ENCODE assay signal across 18 cellular contexts in the genomic region with DNA sequence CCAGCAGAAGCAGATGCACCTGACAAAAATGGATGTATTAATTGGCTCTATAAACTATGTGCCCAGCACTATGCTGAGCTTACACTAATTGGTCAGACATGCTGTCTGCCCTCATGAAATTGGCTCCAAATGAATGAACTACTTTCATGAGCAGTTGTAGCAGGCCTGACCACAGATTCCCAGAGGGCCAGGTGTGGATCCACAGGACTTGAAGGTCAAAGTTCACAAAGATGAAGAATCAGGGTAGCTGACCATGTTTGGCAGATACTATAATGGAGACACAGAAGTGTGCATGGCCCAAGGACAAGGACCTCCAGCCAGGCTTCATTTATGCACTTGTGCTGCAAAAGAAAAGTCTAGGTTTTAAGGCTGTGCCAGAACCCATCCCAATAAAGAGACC. TPM values are rescaled to one million over a fixed set of nuclear protein-coding genes. Genes with fewer than 3 reads are reported as not detected.
A peak's percentile ranks its signal among the peaks of the same experiment; 100 is the strongest.
DNase-seq lines count a peak whose midpoint lies in the region; ATAC-seq, FAIRE-seq and TF ChIP-seq lines count a peak whose summit lies in the region.
"Had no signal": no experiment of that assay in that cellular context is flagged by ENCODE, and none has a peak within 500 bp of the region (broad histone marks: within the 10 kb centered on the region; RNA-seq: fewer than 3 reads in every experiment).

No MANE protein-coding gene starts in this region.

- no peaks in the 10 kb centered on the region for H4K20me1 ChIP-seq in GM12878 (ENCODE audit: control insufficient read depth, insufficient read depth)

- no peak for FAIRE-seq in GM12878 (lab: Jason Lieb, UNC)

- H3K27me3 Mint-ChIP-seq in activated naive CD4-positive, alpha-beta T cell treated with anti-CD3 and anti-CD28 coated beads, Interleukin-2, amount 50 U/mL, for 24 hours, result no peaks in the 10 kb centered on the region
- no peaks in the 10 kb centered on the region for H3K27me3 Mint-ChIP-seq in activated T-helper 1 cell treated with anti-CD3 and anti-CD28 coated beads, Interleukin-12 subunit alpha, Interleukin-12 subunit beta, Interleukin-2, Interleukin-4 antibody, amounts not matched to agents 30 ng/mL and 10 ng/mL and 1 ng/mL, durations not matched to agents 14 hours and 24 hours and 36 hours (ENCODE audit: insufficient read depth)
- H3K27me3 Mint-ChIP-seq in natural killer cell treated with Interleukin-12 subunit alpha and Interleukin-12 subunit beta and Interleukin-15 and Interleukin-18, amount 100 ng/mL, for 72 hours, result no peaks in the 10 kb centered on the region

- in situ Hi-C loops in GM12878 (cut with MboI), result no loop called here

- no peak overlapping the region for H3K27ac ChIP-seq in GM12878 (ENCODE audit: control insufficient read depth, insufficient read depth)
- H3K27ac ChIP-seq: 22Rv1 had no signal

- TF ChIP-seq EP300 in GM12878 (IDR thresholded peaks at IDR 0.05; ENCODE audit: borderline replicate concordance in 1 of 2, control insufficient read depth in 1 of 2, low read depth in 2 of 2, low read length in 2 of 2), result no peak

- H3K4me3 Mint-ChIP-seq in activated naive CD4-positive, alpha-beta T cell treated with anti-CD3 and anti-CD28 coated beads, Interleukin-2, amount 50 U/mL, for 24 hours, result no peak overlapping the region
- H3K4me3 Mint-ChIP-seq in activated T-helper 1 cell treated with anti-CD3 and anti-CD28 coated beads, Interleukin-12 subunit alpha, Interleukin-12 subunit beta, Interleukin-2, Interleukin-4 antibody, amounts not matched to agents 30 ng/mL and 10 ng/mL and 1 ng/mL, durations not matched to agents 14 hours and 24 hours and 36 hours, result no peak overlapping the region
- H3K4me3 Mint-ChIP-seq in natural killer cell treated with Interleukin-12 subunit alpha and Interleukin-12 subunit beta and Interleukin-15 and Interleukin-18, amount 100 ng/mL, for 72 hours, result peak overlapping the region; percentile 82
- H3K4me3 Mint-ChIP-seq: CD14-positive monocyte; CD8-positive, alpha-beta T cell; H9 had no signal

- H3K27ac Mint-ChIP-seq in activated naive CD4-positive, alpha-beta T cell treated with anti-CD3 and anti-CD28 coated beads, Interleukin-2, amount 50 U/mL, for 24 hours, result peak overlapping the region; percentile 46
- H3K27ac Mint-ChIP-seq in activated T-helper 1 cell treated with anti-CD3 and anti-CD28 coated beads, Interleukin-12 subunit alpha, Interleukin-12 subunit beta, Interleukin-2, Interleukin-4 antibody, amounts not matched to agents 30 ng/mL and 10 ng/mL and 1 ng/mL, durations not matched to agents 14 hours and 24 hours and 36 hours, result peak overlapping the region; percentile 34
- H3K27ac Mint-ChIP-seq in natural killer cell treated with Interleukin-12 subunit alpha and Interleukin-12 subunit beta and Interleukin-15 and Interleukin-18, amount 100 ng/mL, for 72 hours, result peak overlapping the region; percentile 93
- H3K27ac Mint-ChIP-seq: CD14-positive monocyte, H9 had no signal

- no peaks in the 10 kb centered on the region; the same call in 2 of the 3 replicates for H3K9me3 ChIP-seq in GM12878 (replicated peaks; ENCODE audit: control insufficient read depth, insufficient read depth, low read length)

- peak; percentile 44; the same call in 1 of the 2 replicates for TF ChIP-seq POLR2A in GM12878 (IDR thresholded peaks at IDR 0.05; ENCODE audit: low read depth, low read length)

- H3K4me1 ChIP-seq in GM12878 (ENCODE audit: control insufficient read depth, insufficient read depth, low read length), result peaks cover 39% of the 10 kb centered on the region
- H3K4me1 ChIP-seq: Caco-2 had no signal

- SMC1A ChIA-PET in GM12878 (lab: Charles Lee; ENCODE audit: uncharacterized antibody, unreplicated experiment), result interaction anchor here (0.8 to 9.8 kb wide), 5 partner anchors 9 to 244 kb away, joined by 3 to 109 read pairs (median 6); a partner anchor contains a TSS

- CTCF ChIA-PET in GM12878 (lab: Yijun Ruan, JAX), result interaction anchor here (1.4 to 2.4 kb wide), 3 partner anchors 8 to 94 kb away, joined by 3 to 9 read pairs (median 3); no protein-coding TSS in a partner anchor

- intact Hi-C loops in activated T-helper 1 cell treated with anti-CD3 and anti-CD28 coated beads, Interleukin-12 subunit alpha, Interleukin-12 subunit beta, Interleukin-2, Interleukin-4 antibody, amounts not matched to agents 30 ng/mL and 10 ng/mL and 1 ng/mL, durations not matched to agents 14 hours and 24 hours and 36 hours (cut with micrococcal nuclease), result no loop called here
- intact Hi-C loops in GM12878 (cut with micrococcal nuclease; ENCODE audit: unreplicated experiment), result no loop called here

- peaks cover 5% of the 10 kb centered on the region for H3K9me3 Mint-ChIP-seq in activated naive CD4-positive, alpha-beta T cell treated with anti-CD3 and anti-CD28 coated beads, Interleukin-2, amount 50 U/mL, for 24 hours
- H3K9me3 Mint-ChIP-seq in activated T-helper 1 cell treated with anti-CD3 and anti-CD28 coated beads, Interleukin-12 subunit alpha, Interleukin-12 subunit beta, Interleukin-2, Interleukin-4 antibody, amounts not matched to agents 30 ng/mL and 10 ng/mL and 1 ng/mL, durations not matched to agents 14 hours and 24 hours and 36 hours, result peaks cover 10% of the 10 kb centered on the region
- peaks cover 6% of the 10 kb centered on the region for H3K9me3 Mint-ChIP-seq in natural killer cell treated with Interleukin-12 subunit alpha and Interleukin-12 subunit beta and Interleukin-15 and Interleukin-18, amount 100 ng/mL, for 72 hours
- H3K9me3 Mint-ChIP-seq: CD14-positive monocyte; CD8-positive, alpha-beta T cell; H9 had no signal

- no peak overlapping the region for H3K4me2 ChIP-seq in GM12878 (ENCODE audit: control insufficient read depth, insufficient read depth)

- peaks cover 18 to 36% of the 10 kb centered on the region in 2 experiments for H3K36me3 ChIP-seq in GM12878 (ENCODE audit: control insufficient read depth in 2 of 2, insufficient read depth in 2 of 2, low read length in 1 of 2)

- H3K9ac ChIP-seq in GM12878 (ENCODE audit: control insufficient read depth, insufficient read depth, low read length), result no peak overlapping the region

- RAD21 ChIA-PET in GM12878 (lab: Charles Lee; ENCODE audit: unreplicated experiment), result interaction anchor here (1.0 to 6.4 kb wide), 3 partner anchors 11 to 14 kb away, joined by 3 to 68 read pairs (median 8); a partner anchor contains a TSS

- POLR2A ChIA-PET in GM12878 (lab: Charles Lee), result interaction anchor here (1.2 to 3.3 kb wide), 2 partner anchors 14 to 25 kb away, joined by 3 to 16 read pairs; no protein-coding TSS in a partner anchor

- no peak for TF ChIP-seq RAD21 in GM12878 (IDR thresholded peaks at IDR 0.05; ENCODE audit: insufficient read depth, low read depth, low read length)

- peaks cover 35% of the 10 kb centered on the region for H3K36me3 Mint-ChIP-seq in activated naive CD4-positive, alpha-beta T cell treated with anti-CD3 and anti-CD28 coated beads, Interleukin-2, amount 50 U/mL, for 24 hours
- H3K36me3 Mint-ChIP-seq in activated T-helper 1 cell treated with anti-CD3 and anti-CD28 coated beads, Interleukin-12 subunit alpha, Interleukin-12 subunit beta, Interleukin-2, Interleukin-4 antibody, amounts not matched to agents 30 ng/mL and 10 ng/mL and 1 ng/mL, durations not matched to agents 14 hours and 24 hours and 36 hours (ENCODE audit: low read depth), result peaks cover 50% of the 10 kb centered on the region
- H3K36me3 Mint-ChIP-seq in natural killer cell treated with Interleukin-12 subunit alpha and Interleukin-12 subunit beta and Interleukin-15 and Interleukin-18, amount 100 ng/mL, for 72 hours, result peaks cover 53% of the 10 kb centered on the region

- H3K79me2 ChIP-seq in GM12878 (ENCODE audit: control insufficient read depth, insufficient read depth, low read length), result peaks cover 11% of the 10 kb centered on the region

- no peak overlapping the region for H3K4me3 ChIP-seq in GM12878

- ATAC-seq in GM12878, result no peak
- ATAC-seq in natural killer cell treated with Interleukin-12 subunit alpha and Interleukin-12 subunit beta and Interleukin-15 and Interleukin-18, amount 100 ng/mL, for 72 hours, result no peak
- ATAC-seq: CD8-positive, alpha-beta T cell had no signal

- BruUV-seq in GM12878 (replicated peaks; lab: Mats Ljungman, UMichigan), result no TSS peak

- H3K4me1 Mint-ChIP-seq in activated naive CD4-positive, alpha-beta T cell treated with anti-CD3 and anti-CD28 coated beads, Interleukin-2, amount 50 U/mL, for 24 hours, result peaks cover 76% of the 10 kb centered on the region
- H3K4me1 Mint-ChIP-seq in activated T-helper 1 cell treated with anti-CD3 and anti-CD28 coated beads, Interleukin-12 subunit alpha, Interleukin-12 subunit beta, Interleukin-2, Interleukin-4 antibody, amounts not matched to agents 30 ng/mL and 10 ng/mL and 1 ng/mL, durations not matched to agents 14 hours and 24 hours and 36 hours (ENCODE audit: low read depth), result peaks cover 80% of the 10 kb centered on the region
- H3K4me1 Mint-ChIP-seq in natural killer cell treated with Interleukin-12 subunit alpha and Interleukin-12 subunit beta and Interleukin-15 and Interleukin-18, amount 100 ng/mL, for 72 hours (ENCODE audit: low read depth in 2 of 2), result peaks cover 84 to 85% of the 10 kb centered on the region in 2 donors
- H3K4me1 Mint-ChIP-seq: H9 had no signal

- no peaks in the 10 kb centered on the region for H3K27me3 ChIP-seq in GM12878 (replicated peaks in 1 of 2; ENCODE audit: control insufficient read depth in 2 of 2, insufficient read depth in 2 of 2, low read length in 1 of 2)

- TF ChIP-seq CTCF in GM12878 (IDR thresholded peaks at IDR 0.05 in 2 of 3, conservative IDR thresholded peaks at IDR 0.05 in 1 of 3; ENCODE audit: control insufficient read depth in 2 of 3, extremely low read depth in 1 of 3, insufficient read depth in 1 of 3, low read depth in 3 of 3, low read length in 3 of 3), result no peak

- no peak for DNase-seq in activated naive CD4-positive, alpha-beta T cell treated with anti-CD3 and anti-CD28 coated beads, Interleukin-2, amount 50 U/mL, for 16 hours
- DNase-seq in activated T-helper 1 cell treated with anti-CD3 and anti-CD28 coated beads, Interleukin-12 subunit alpha, Interleukin-12 subunit beta, Interleukin-2, Interleukin-4 antibody, amounts not matched to agents 30 ng/mL and 10 ng/mL and 1 ng/mL, durations not matched to agents 14 hours and 24 hours and 36 hours (ENCODE audit: low spot score), result no peak
- DNase-seq in GM12878 (ENCODE audit: low read depth, low spot score), result no peak
- no peak for DNase-seq in natural killer cell treated with Interleukin-12 subunit alpha and Interleukin-12 subunit beta and Interleukin-15 and Interleukin-18, amount 100 ng/mL, for 72 hours (ENCODE audit: low spot score)
- DNase-seq in stimulated activated CD4-positive, alpha-beta T cell treated with anti-CD3 and anti-CD28 coated beads, Interleukin-4, amount 100 ng/mL, for 1 hour, result no peak
- DNase-seq in MV-4-11 (lab: John Stamatoyannopoulos, UW), result no peak
- no peak for DNase-seq in DMS53 treated with DMSO at 0.1 percent for 48 hours (lab: John Stamatoyannopoulos, UW; ENCODE audit: unreplicated experiment)
- DNase-seq: Caco-2; CD8-positive, alpha-beta T cell; GF-D8; GOT3; H9 had no signal

- H2AFZ ChIP-seq in GM12878 (ENCODE audit: control insufficient read depth, low read depth, low read length), result no peak overlapping the region

RNA-seq across cellular contexts. Expression of a gene that starts 14.6 kb away (rescaled TPM):
- 43.7 and 53.6 TPM in 2 replicates for total RNA-seq in activated T-helper 1 cell treated with anti-CD3 and anti-CD28 coated beads, Interleukin-12 subunit alpha, Interleukin-12 subunit beta, Interleukin-2, Interleukin-4 antibody, amounts not matched to agents 30 ng/mL and 10 ng/mL and 1 ng/mL, durations not matched to agents 14 hours and 24 hours and 36 hours
- 340 and 341 TPM in 2 replicates for total RNA-seq in GM12878 (2013; cell fraction: nucleolus; rRNA removed)
- total RNA-seq in GM12878 (2014; rRNA removed), result 74.4 and 76.2 TPM in 2 replicates
- 81.5 and 88.1 TPM in 2 replicates for total RNA-seq in GM12878 (2014; rRNA removed; fragmentation: Illumina TruSeq; extraction: Trizol)
- total RNA-seq in GM12878 (2021), result 124 and 133 TPM in 2 replicates
- polyA plus RNA-seq in GM12878 (2011; ENCODE audit: low read depth), result 147 TPM
- 275 and 284 TPM in 2 replicates for polyA plus RNA-seq in GM12878 (2011; rRNA removed)
- 168 and 176 TPM in 2 replicates for polyA plus RNA-seq in GM12878 (2011; cell fraction: cytosol; rRNA removed)
- polyA plus RNA-seq in GM12878 (2011; cell fraction: nucleus; rRNA removed), result 116 and 168 TPM in 2 replicates
- 182 and 235 TPM in 2 replicates for polyA plus RNA-seq in GM12878 (2012)
- polyA plus RNA-seq in GM12878 (2014; fragmentation: Illumina TruSeq; extraction: Trizol), result 182 and 208 TPM in 2 replicates
- 10 to 100 TPM; 66.6 to 83.4 TPM for polyA plus RNA-seq in GM12878 (2014; fragmentation: Nextera tagmentation; extraction: Ambion mirVana)
- polyA plus RNA-seq in GM12878 (2014; rRNA removed), result 118 and 125 TPM in 2 replicates
- 100 to 1,000 TPM; 102 to 114 TPM for polyA plus RNA-seq in GM12878 (2016; fragmentation: Nextera tagmentation; extraction: Ambion mirVana)
- polyA minus RNA-seq in GM12878 (2011; rRNA and poly(A)+ RNA removed), result 184 and 200 TPM in 2 replicates
- 46.2 and 51.3 TPM in 2 replicates for polyA minus RNA-seq in GM12878 (2011; cell fraction: cytosol; rRNA and poly(A)+ RNA removed)
- polyA minus RNA-seq in GM12878 (2011; cell fraction: nucleus; rRNA and poly(A)+ RNA removed), result 108 and 125 TPM in 2 replicates
- total RNA-seq in natural killer cell treated with Interleukin-12 subunit alpha and Interleukin-12 subunit beta and Interleukin-15 and Interleukin-18, amount 100 ng/mL, for 72 hours, result 1,000 to 10,000 TPM in 1 of 2 donors, 100 to 1,000 TPM in 1; 677 to 1,669 TPM
- total RNA-seq: A673, Caco-2, H9, HT-29 had no signal
- polyA plus RNA-seq: BJ had no signal

RNA-seq across cellular contexts. Expression of a gene that starts 42.0 kb away (rescaled TPM):
- 219 and 222 TPM in 2 replicates for total RNA-seq in activated T-helper 1 cell treated with anti-CD3 and anti-CD28 coated beads, Interleukin-12 subunit alpha, Interleukin-12 subunit beta, Interleukin-2, Interleukin-4 antibody, amounts not matched to agents 30 ng/mL and 10 ng/mL and 1 ng/mL, durations not matched to agents 14 hours and 24 hours and 36 hours
- total RNA-seq in GM12878 (2013; cell fraction: nucleolus; rRNA removed), result 550 and 565 TPM in 2 replicates
- total RNA-seq in GM12878 (2014; rRNA removed) (415 and 499 TPM in 2 replicates), GM12878 (2014; rRNA removed; fragmentation: Illumina TruSeq; extraction: Trizol) (445 and 463 TPM in 2 replicates), GM12878 (2021) (311 and 323 TPM in 2 replicates)
- 1,141 TPM for polyA plus RNA-seq in GM12878 (2011; ENCODE audit: low read depth)
- polyA plus RNA-seq in GM12878 (2011; rRNA removed) (1,315 and 1,412 TPM in 2 replicates), GM12878 (2014; fragmentation: Illumina TruSeq; extraction: Trizol) (487 and 663 TPM in 2 replicates), GM12878 (2014; fragmentation: Nextera tagmentation; extraction: Ambion mirVana) (100 to 1,000 TPM; 667 to 776 TPM), GM12878 (2014; rRNA removed) (335 and 411 TPM in 2 replicates), GM12878 (2016; fragmentation: Nextera tagmentation; extraction: Ambion mirVana) (100 to 1,000 TPM; 302 to 328 TPM)
- polyA plus RNA-seq in GM12878 (2011; cell fraction: cytosol; rRNA removed), result 831 and 1,170 TPM in 2 replicates
- polyA plus RNA-seq in GM12878 (2011; cell fraction: nucleus; rRNA removed), result 317 and 485 TPM in 2 replicates
- polyA plus RNA-seq in GM12878 (2012), result 688 and 1,150 TPM in 2 replicates
- 654 and 682 TPM in 2 replicates for polyA minus RNA-seq in GM12878 (2011; rRNA and poly(A)+ RNA removed)
- 176 and 177 TPM in 2 replicates for polyA minus RNA-seq in GM12878 (2011; cell fraction: cytosol; rRNA and poly(A)+ RNA removed)
- 79.5 and 82.9 TPM in 2 replicates for polyA minus RNA-seq in GM12878 (2011; cell fraction: nucleus; rRNA and poly(A)+ RNA removed)
- 100 to 1,000 TPM; 434 to 816 TPM for total RNA-seq in natural killer cell treated with Interleukin-12 subunit alpha and Interleukin-12 subunit beta and Interleukin-15 and Interleukin-18, amount 100 ng/mL, for 72 hours
- total RNA-seq: A673, Caco-2, H9, HT-29 had no signal
- polyA plus RNA-seq: BJ had no signal

RNA-seq across cellular contexts. Expression of a gene that starts 42.3 kb away (rescaled TPM):
- 0.49 and 0.71 TPM in 2 replicates for total RNA-seq in activated T-helper 1 cell treated with anti-CD3 and anti-CD28 coated beads, Interleukin-12 subunit alpha, Interleukin-12 subunit beta, Interleukin-2, Interleukin-4 antibody, amounts not matched to agents 30 ng/mL and 10 ng/mL and 1 ng/mL, durations not matched to agents 14 hours and 24 hours and 36 hours
- 51.7 and 54.8 TPM in 2 replicates for total RNA-seq in GM12878 (2013; cell fraction: nucleolus; rRNA removed)
- total RNA-seq in GM12878 (2014; rRNA removed) (10.7 and 12.5 TPM in 2 replicates), GM12878 (2014; rRNA removed; fragmentation: Illumina TruSeq; extraction: Trizol) (6.6 and 8.0 TPM in 2 replicates), GM12878 (2021) (8.9 and 11.0 TPM in 2 replicates)
- polyA plus RNA-seq in GM12878 (2011; ENCODE audit: low read depth), result 15.9 TPM
- polyA plus RNA-seq in GM12878 (2011; rRNA removed) (11.7 and 13.3 TPM in 2 replicates), GM12878 (2014; fragmentation: Illumina TruSeq; extraction: Trizol) (9.8 and 11.7 TPM in 2 replicates), GM12878 (2014; fragmentation: Nextera tagmentation; extraction: Ambion mirVana) (1 to 10 TPM; 2.7 to 2.8 TPM), GM12878 (2014; rRNA removed) (11.4 and 11.6 TPM in 2 replicates), GM12878 (2016; fragmentation: Nextera tagmentation; extraction: Ambion mirVana) (1 to 10 TPM; 7.4 to 9.1 TPM)
- 12.8 and 14.6 TPM in 2 replicates for polyA plus RNA-seq in GM12878 (2011; cell fraction: cytosol; rRNA removed)
- 11.6 and 16.1 TPM in 2 replicates for polyA plus RNA-seq in GM12878 (2011; cell fraction: nucleus; rRNA removed)
- 16.7 and 24.0 TPM in 2 replicates for polyA plus RNA-seq in GM12878 (2012)
- polyA minus RNA-seq in GM12878 (2011; rRNA and poly(A)+ RNA removed), result 13.6 and 16.5 TPM in 2 replicates
- polyA minus RNA-seq in GM12878 (2011; cell fraction: cytosol; rRNA and poly(A)+ RNA removed), result 3.5 TPM in 2 replicates
- polyA minus RNA-seq in GM12878 (2011; cell fraction: nucleus; rRNA and poly(A)+ RNA removed), result 10.8 and 12.2 TPM in 2 replicates
- 1 to 10 TPM in 1 of 2 donors, under 1 TPM in 1; 0.92 to 1.2 TPM for total RNA-seq in natural killer cell treated with Interleukin-12 subunit alpha and Interleukin-12 subunit beta and Interleukin-15 and Interleukin-18, amount 100 ng/mL, for 72 hours
- total RNA-seq: A673, Caco-2, H9, HT-29 had no signal
- polyA plus RNA-seq: BJ had no signal

Comparison
In these comparisons a context has a peak if more than half of its experiments do, and no peak if none do; other contexts are left out.
1. H3K27ac Mint-ChIP-seq: peak in every context shown above with its lines; median percentile 93 in natural killer cell treated with Interleukin-12 subunit alpha and Interleukin-12 subunit beta and Interleukin-15 and Interleukin-18, amount 100 ng/mL, for 72 hours; 46 in activated naive CD4-positive, alpha-beta T cell treated with anti-CD3 and anti-CD28 coated beads, Interleukin-2, amount 50 U/mL, for 24 hours; 34 in activated T-helper 1 cell treated with anti-CD3 and anti-CD28 coated beads, Interleukin-12 subunit alpha, Interleukin-12 subunit beta, Interleukin-2, Interleukin-4 antibody, amounts not matched to agents 30 ng/mL and 10 ng/mL and 1 ng/mL, durations not matched to agents 14 hours and 24 hours and 36 hours.